Comparison of ENCODE assay signal across 8 cellular contexts in the genomic region with DNA sequence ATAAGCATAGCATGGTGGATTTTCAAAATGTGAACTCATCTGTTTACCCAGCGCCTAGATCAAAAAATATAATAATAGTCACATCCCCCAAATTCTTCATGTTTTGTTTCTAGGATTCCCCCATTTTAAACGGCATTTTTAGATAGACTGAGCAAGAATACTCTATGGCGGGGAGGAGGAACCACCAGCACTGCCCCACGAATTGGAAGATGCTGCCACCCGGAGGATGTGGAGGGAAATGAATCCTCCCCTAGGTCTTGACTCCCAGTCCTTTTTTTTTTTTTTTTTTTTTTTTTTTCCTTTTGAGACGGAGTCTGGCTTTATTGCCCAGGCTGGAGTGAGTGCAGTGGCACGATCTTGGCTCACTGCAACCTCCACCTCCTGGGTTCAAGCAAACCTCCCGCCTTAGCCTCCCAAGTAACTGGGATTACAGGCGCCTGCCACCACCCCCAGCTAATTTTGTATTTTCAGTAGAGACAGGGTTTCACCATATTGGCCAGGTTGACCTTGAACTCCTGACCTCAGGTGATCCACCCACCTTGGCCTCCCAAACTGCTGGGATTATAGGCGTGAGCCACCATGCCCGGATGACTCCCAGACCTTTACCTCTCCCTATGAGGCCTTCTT. TPM values are rescaled to one million over a fixed set of nuclear protein-coding genes. Genes with fewer than 3 reads are reported as not detected.
A peak's percentile ranks its signal among the peaks of the same experiment; 100 is the strongest.
DNase-seq lines count a peak whose midpoint lies in the region; ATAC-seq and TF ChIP-seq lines count a peak whose summit lies in the region.
"Not testable (repeated sequence)": the region's sequence is repeated elsewhere in the genome, so short reads cannot be mapped to it uniquely, and the experiment has no call there.

No MANE protein-coding gene starts in this region.

- not testable (repeated sequence) for H3K9me2 ChIP-seq in GM23338 (ENCODE audit: insufficient read depth)

- H3K4me3 ChIP-seq in GM23338; epithelial cell of proximal tubule (ENCODE audit: low read depth, low read length); mesenchymal stem cell (ENCODE audit: insufficient read depth in 1 of 2, low read depth in 1 of 2, low read length in 2 of 2): not testable (repeated sequence)

- not testable (repeated sequence) for H3K9me3 Mint-ChIP-seq in CD4-positive, alpha-beta T cell; GM23338; activated T-helper 1 cell treated with anti-CD3 and anti-CD28 coated beads, Interleukin-12 subunit alpha, Interleukin-12 subunit beta, Interleukin-2, Interleukin-4 antibody, amounts not matched to agents 30 ng/mL and 10 ng/mL and 1 ng/mL, durations not matched to agents 14 hours and 24 hours and 36 hours

- H3K4me1 ChIP-seq in GM23338 (ENCODE audit: insufficient read depth); mesenchymal stem cell (ENCODE audit: control insufficient read depth, insufficient read depth, low read depth, low read length): not testable (repeated sequence)

- DNase-seq in CD4-positive, alpha-beta T cell, result peak; percentile 30 to 59 (median 46)
- DNase-seq in GM23338 (ENCODE audit: low spot score) (peak; percentile 88), NCI-H146 treated with DMSO at 0.1 percent for 48 hours (lab: John Stamatoyannopoulos, UW; ENCODE audit: unreplicated experiment) (peak; percentile 42), SK-MEL-5 (ENCODE audit: low read depth, low spot score) (peak; percentile 95), epithelial cell of proximal tubule (ENCODE audit: low read depth) (peak; percentile 33), mesenchymal stem cell (peak; percentile 84)
- peak; percentile 30 for DNase-seq in activated T-helper 1 cell treated with anti-CD3 and anti-CD28 coated beads, Interleukin-12 subunit alpha, Interleukin-12 subunit beta, Interleukin-2, Interleukin-4 antibody, amounts not matched to agents 30 ng/mL and 10 ng/mL and 1 ng/mL, durations not matched to agents 14 hours and 24 hours and 36 hours (ENCODE audit: low spot score)
- peak; percentile 9 to 57 (median 44) for DNase-seq in stimulated activated CD4-positive, alpha-beta T cell treated with anti-CD3 and anti-CD28 coated beads, TNF-alpha, amount 100 ng/mL, for 24 hours (ENCODE audit: low read depth in 3 of 3)

- H3K27me3 Mint-ChIP-seq in CD4-positive, alpha-beta T cell, result peaks cover 60% of the 10 kb centered on the region
- H3K27me3 Mint-ChIP-seq in GM23338 (ENCODE audit: insufficient read depth, low read depth, poor library complexity), result peaks cover 18% of the 10 kb centered on the region
- peaks cover 30% of the 10 kb centered on the region for H3K27me3 Mint-ChIP-seq in activated T-helper 1 cell treated with anti-CD3 and anti-CD28 coated beads, Interleukin-12 subunit alpha, Interleukin-12 subunit beta, Interleukin-2, Interleukin-4 antibody, amounts not matched to agents 30 ng/mL and 10 ng/mL and 1 ng/mL, durations not matched to agents 14 hours and 24 hours and 36 hours (ENCODE audit: insufficient read depth)

- CTCF ChIA-PET in CD4-positive, alpha-beta T cell (lab: Charles Lee), result not testable (repeated sequence)

- in situ Hi-C loops in SK-MEL-5 (cut with HindIII; ENCODE audit: low pct_unique_long_range_greater_than_20kb, low sequenced_read_pairs), result not testable (repeated sequence)

- ATAC-seq in CD4-positive, alpha-beta T cell (ENCODE audit: poor library complexity), result peak; percentile 88
- ATAC-seq in GM23338, result peak; percentile 94

- H3K4me3 Mint-ChIP-seq in CD4-positive, alpha-beta T cell; GM23338; activated T-helper 1 cell treated with anti-CD3 and anti-CD28 coated beads, Interleukin-12 subunit alpha, Interleukin-12 subunit beta, Interleukin-2, Interleukin-4 antibody, amounts not matched to agents 30 ng/mL and 10 ng/mL and 1 ng/mL, durations not matched to agents 14 hours and 24 hours and 36 hours: not testable (repeated sequence)

- not testable (repeated sequence) for H3F3A ChIP-seq in GM23338 (replicated peaks; ENCODE audit: low read depth)

- H3K36me3 ChIP-seq in GM23338 (ENCODE audit: insufficient read depth); mesenchymal stem cell (ENCODE audit: control insufficient read depth in 1 of 2, insufficient read depth in 2 of 2, low read depth in 1 of 2, low read length in 2 of 2): not testable (repeated sequence)

- H2BK5ac ChIP-seq in mesenchymal stem cell (ENCODE audit: low read depth, low read length, poor library complexity, severe bottlenecking), result not testable (repeated sequence)

- H4K91ac ChIP-seq in mesenchymal stem cell (ENCODE audit: low read length), result not testable (repeated sequence)

- not testable (repeated sequence) for H3K79me2 ChIP-seq in GM23338 (replicated peaks; ENCODE audit: insufficient read depth)

- not testable (repeated sequence) for H3K23ac ChIP-seq in mesenchymal stem cell (ENCODE audit: low read length in 2 of 2)

- TF ChIP-seq CTCF in CD4-positive, alpha-beta T cell (IDR thresholded peaks at IDR 0.05), result peak; percentile 44
- TF ChIP-seq CTCF in GM23338 (conservative IDR thresholded peaks at IDR 0.05; ENCODE audit: low read depth in 2 of 2) (peak; percentile 57 to 79), epithelial cell of proximal tubule (conservative IDR thresholded peaks at IDR 0.05; ENCODE audit: low read depth, low read length) (peak; percentile 75)

- intact Hi-C loops in CD4-positive, alpha-beta T cell (cut with DNase I, micrococcal nuclease), result loop anchor here (1.0 to 5.0 kb wide), 2 partner anchors 183 to 356 kb away; no protein-coding TSS in a partner anchor
- intact Hi-C loops in activated T-helper 1 cell treated with anti-CD3 and anti-CD28 coated beads, Interleukin-12 subunit alpha, Interleukin-12 subunit beta, Interleukin-2, Interleukin-4 antibody, amounts not matched to agents 30 ng/mL and 10 ng/mL and 1 ng/mL, durations not matched to agents 14 hours and 24 hours and 36 hours (cut with micrococcal nuclease), result loop anchor here (1.0 to 2.0 kb wide), 3 partner anchors 41 to 357 kb away; no protein-coding TSS in a partner anchor

- not testable (repeated sequence) for H4K20me1 ChIP-seq in GM23338 (replicated peaks; ENCODE audit: insufficient read depth)

- H3K9me3 ChIP-seq in CD4-positive, alpha-beta T cell (ENCODE audit: control insufficient read depth, low read length); mesenchymal stem cell (ENCODE audit: control insufficient read depth, low read length): not testable (repeated sequence)

- H2BK15ac ChIP-seq in mesenchymal stem cell (ENCODE audit: low read depth, poor library complexity, severe bottlenecking), result not testable (repeated sequence)

- H3K4ac ChIP-seq in mesenchymal stem cell (ENCODE audit: low read depth in 1 of 2, low read length in 2 of 2), result not testable (repeated sequence)

- H2BK12ac ChIP-seq in mesenchymal stem cell (ENCODE audit: low read length in 2 of 2), result not testable (repeated sequence)

- H2AK5ac ChIP-seq in mesenchymal stem cell (ENCODE audit: low read length, severe bottlenecking), result not testable (repeated sequence)

- POLR2A ChIA-PET in CD4-positive, alpha-beta T cell (lab: Charles Lee), result not testable (repeated sequence)

- not testable (repeated sequence) for H3K14ac ChIP-seq in mesenchymal stem cell (ENCODE audit: low read length in 2 of 2)

- not testable (repeated sequence) for H2AFZ ChIP-seq in GM23338; mesenchymal stem cell (ENCODE audit: low read depth, low read length)

- WGBS in mesenchymal stem cell, result 25% methylated on average over 8 of the region's 11 CpGs

- H3K9ac ChIP-seq in mesenchymal stem cell (ENCODE audit: low read length), result not testable (repeated sequence)

- H3K18ac ChIP-seq in mesenchymal stem cell (ENCODE audit: low read depth in 1 of 2, low read length in 2 of 2), result not testable (repeated sequence)

- not testable (repeated sequence) for H2BK120ac ChIP-seq in mesenchymal stem cell (ENCODE audit: low read depth, low read length)

- not testable (repeated sequence) for H3K4me2 ChIP-seq in GM23338; mesenchymal stem cell (ENCODE audit: low read length, poor library complexity, severe bottlenecking)

- H3K27me3 ChIP-seq in CD4-positive, alpha-beta T cell (ENCODE audit: control insufficient read depth, insufficient read depth, low read length), result peaks cover 37% of the 10 kb centered on the region
- H3K27me3 ChIP-seq in GM23338 (ENCODE audit: insufficient read depth), result not testable (repeated sequence)
- peaks cover 3 to 67% of the 10 kb centered on the region in 2 experiments for H3K27me3 ChIP-seq in mesenchymal stem cell (ENCODE audit: control insufficient read depth in 1 of 2, insufficient read depth in 1 of 2, low read length in 2 of 2)

- not testable (repeated sequence) for H3K36me3 Mint-ChIP-seq in CD4-positive, alpha-beta T cell (ENCODE audit: low read depth); GM23338 (ENCODE audit: low read depth); activated T-helper 1 cell treated with anti-CD3 and anti-CD28 coated beads, Interleukin-12 subunit alpha, Interleukin-12 subunit beta, Interleukin-2, Interleukin-4 antibody, amounts not matched to agents 30 ng/mL and 10 ng/mL and 1 ng/mL, durations not matched to agents 14 hours and 24 hours and 36 hours (ENCODE audit: low read depth)

- H4K8ac ChIP-seq in mesenchymal stem cell (ENCODE audit: low read length), result not testable (repeated sequence)

- not testable (repeated sequence) for H3K27ac ChIP-seq in CD4-positive, alpha-beta T cell (ENCODE audit: low read depth, low read length); GM23338 (ENCODE audit: low read depth); mesenchymal stem cell (ENCODE audit: low read length, poor library complexity, severe bottlenecking)

- H3K27ac Mint-ChIP-seq in CD4-positive, alpha-beta T cell; GM23338; activated T-helper 1 cell treated with anti-CD3 and anti-CD28 coated beads, Interleukin-12 subunit alpha, Interleukin-12 subunit beta, Interleukin-2, Interleukin-4 antibody, amounts not matched to agents 30 ng/mL and 10 ng/mL and 1 ng/mL, durations not matched to agents 14 hours and 24 hours and 36 hours: not testable (repeated sequence)

- not testable (repeated sequence) for H3K4me1 Mint-ChIP-seq in CD4-positive, alpha-beta T cell (ENCODE audit: low read depth); GM23338; activated T-helper 1 cell treated with anti-CD3 and anti-CD28 coated beads, Interleukin-12 subunit alpha, Interleukin-12 subunit beta, Interleukin-2, Interleukin-4 antibody, amounts not matched to agents 30 ng/mL and 10 ng/mL and 1 ng/mL, durations not matched to agents 14 hours and 24 hours and 36 hours (ENCODE audit: low read depth)

- not testable (repeated sequence) for H3K79me1 ChIP-seq in mesenchymal stem cell (replicated peaks; ENCODE audit: low read length, poor library complexity, severe bottlenecking)

RNA-seq across cellular contexts. Expression of a gene that starts 7.5 kb away (rescaled TPM):
- not detected for total RNA-seq in CD4-positive, alpha-beta T cell
- total RNA-seq in GM23338 (2014; rRNA removed; shearing (Covaris generic)), result 16.3 and 17.1 TPM in 2 replicates
- polyA plus RNA-seq in GM23338 (2016; fragmentation: Nextera tagmentation; extraction: Ambion mirVana), result 3.4 and 3.5 TPM in 2 replicates
- 1.3 and 1.7 TPM in 2 replicates for total RNA-seq in SK-MEL-5 (2014; rRNA removed; shearing (Covaris generic))
- polyA plus RNA-seq in SK-MEL-5 (2015; cell fraction: cytosol; rRNA removed), result 2.2 and 3.5 TPM in 2 replicates
- polyA plus RNA-seq in SK-MEL-5 (2015; cell fraction: nucleus; rRNA removed), result 0.83 and 0.89 TPM in 2 replicates
- total RNA-seq in activated T-helper 1 cell treated with anti-CD3 and anti-CD28 coated beads, Interleukin-12 subunit alpha, Interleukin-12 subunit beta, Interleukin-2, Interleukin-4 antibody, amounts not matched to agents 30 ng/mL and 10 ng/mL and 1 ng/mL, durations not matched to agents 14 hours and 24 hours and 36 hours, result not detected in 2 replicates
- total RNA-seq in epithelial cell of proximal tubule, result 5.4 and 6.4 TPM in 2 replicates
- polyA plus RNA-seq in mesenchymal stem cell (2013, experiment 1 of 2), result 0.06 TPM
- 0.01 TPM for polyA plus RNA-seq in mesenchymal stem cell (2013, experiment 2 of 2)

Comparison
In these comparisons a context has a peak if more than half of its experiments do, and no peak if none do; other contexts are left out.
1. DNase-seq: peak in every context shown above with its lines; median percentile 95 in SK-MEL-5; 88 in GM23338; 84 in mesenchymal stem cell; 46 in CD4-positive, alpha-beta T cell; 44 in stimulated activated CD4-positive, alpha-beta T cell treated with anti-CD3 and anti-CD28 coated beads, TNF-alpha, amount 100 ng/mL, for 24 hours; 42 in NCI-H146 treated with DMSO at 0.1 percent for 48 hours; 33 in epithelial cell of proximal tubule; 30 in activated T-helper 1 cell treated with anti-CD3 and anti-CD28 coated beads, Interleukin-12 subunit alpha, Interleukin-12 subunit beta, Interleukin-2, Interleukin-4 antibody, amounts not matched to agents 30 ng/mL and 10 ng/mL and 1 ng/mL, durations not matched to agents 14 hours and 24 hours and 36 hours.